Comparison of ENCODE assay signal across 1 cellular context in genomic region chr22:20536590-20537324, GRCh38.
TF ChIP-seq lines count a peak whose summit lies in the region.

No MANE protein-coding gene starts in this region.

TF ChIP-seq in K562, 482 proteins besides CTCF, POLR2A, EP300 and RAD21 (continued from another document):
- TF ChIP-seq E2F5 (CRISPR knock-in tag; IDR thresholded peaks at IDR 0.05) (peak; percentile 68; the same call in 1 of the 2 replicates), MAX (CRISPR knock-in tag; IDR thresholded peaks at IDR 0.05) (peak; percentile 16; the same call in 1 of the 2 replicates), ZC3H4 (CRISPR knock-in tag; IDR thresholded peaks at IDR 0.05; ENCODE audit: borderline replicate concordance) (peak; percentile 80), PCBP2 (IDR thresholded peaks at IDR 0.05; ENCODE audit: low read depth, low read length, poor library complexity, severe bottlenecking) (no peak), NR2F6 (CRISPR knock-in tag; IDR thresholded peaks at IDR 0.05) (no peak), KAT7 (CRISPR knock-in tag; IDR thresholded peaks at IDR 0.05; ENCODE audit: borderline replicate concordance) (no peak), TOE1 (IDR thresholded peaks at IDR 0.05; ENCODE audit: borderline replicate concordance) (no peak), TOE1 (CRISPR knock-in tag; IDR thresholded peaks at IDR 0.05; ENCODE audit: borderline replicate concordance, low read depth) (peak; percentile 49; the same call in 1 of the 2 replicates), POLR2G (IDR thresholded peaks at IDR 0.05; ENCODE audit: low read depth, low read length) (0 out of 2 replicates have a peak, but pooled peaks have one; percentile 23), XRCC3 (IDR thresholded peaks at IDR 0.05) (no peak), BACH1 (tag; IDR thresholded peaks at IDR 0.05) (no peak), TBL1XR1 (IDR thresholded peaks at IDR 0.05; ENCODE audit: low read length in 2 of 2) (no peak), NR4A1 (CRISPR knock-in tag; IDR thresholded peaks at IDR 0.05) (0 out of 2 replicates have a peak, but pooled peaks have one; percentile 24), NR4A1 (tag; IDR thresholded peaks at IDR 0.05) (no peak), ARID4B (CRISPR knock-in tag; IDR thresholded peaks at IDR 0.05) (peak; percentile 56; the same call in 1 of the 2 replicates), ZBTB5 (IDR thresholded peaks at IDR 0.05) (no peak), HEY1 (CRISPR knock-in tag; IDR thresholded peaks at IDR 0.05; ENCODE audit: borderline replicate concordance) (no peak), HDGF (IDR thresholded peaks at IDR 0.05) (0 out of 2 replicates have a peak, but pooled peaks have one; percentile 60), ZNF12 (CRISPR knock-in tag; IDR thresholded peaks at IDR 0.05) (peak; percentile 34; the same call in 1 of the 2 replicates), EZH2 (IDR thresholded peaks at IDR 0.05; ENCODE audit: borderline replicate concordance, low read depth, low read length) (no peak), TRIM24 (IDR thresholded peaks at IDR 0.05) (no peak), NFIC (IDR thresholded peaks at IDR 0.05) (peak; percentile 31; the same call in 1 of the 2 replicates), SUPT5H (IDR thresholded peaks at IDR 0.05) (0 out of 2 replicates have a peak, but pooled peaks have one; percentile 23), LARP7 (IDR thresholded peaks at IDR 0.05) (no peak), RCOR1 (IDR thresholded peaks at IDR 0.05; ENCODE audit: borderline replicate concordance in 1 of 2, low read depth in 2 of 2, low read length in 2 of 2) (peak in 1 of 2 experiments; percentile 4; a peak in 1 of 4 replicates), JUNB (CRISPR knock-in tag; conservative IDR thresholded peaks at IDR 0.05) (0 out of 2 replicates have a peak, but pooled peaks have one; percentile 42)
- TF ChIP-seq, protein P1, sequence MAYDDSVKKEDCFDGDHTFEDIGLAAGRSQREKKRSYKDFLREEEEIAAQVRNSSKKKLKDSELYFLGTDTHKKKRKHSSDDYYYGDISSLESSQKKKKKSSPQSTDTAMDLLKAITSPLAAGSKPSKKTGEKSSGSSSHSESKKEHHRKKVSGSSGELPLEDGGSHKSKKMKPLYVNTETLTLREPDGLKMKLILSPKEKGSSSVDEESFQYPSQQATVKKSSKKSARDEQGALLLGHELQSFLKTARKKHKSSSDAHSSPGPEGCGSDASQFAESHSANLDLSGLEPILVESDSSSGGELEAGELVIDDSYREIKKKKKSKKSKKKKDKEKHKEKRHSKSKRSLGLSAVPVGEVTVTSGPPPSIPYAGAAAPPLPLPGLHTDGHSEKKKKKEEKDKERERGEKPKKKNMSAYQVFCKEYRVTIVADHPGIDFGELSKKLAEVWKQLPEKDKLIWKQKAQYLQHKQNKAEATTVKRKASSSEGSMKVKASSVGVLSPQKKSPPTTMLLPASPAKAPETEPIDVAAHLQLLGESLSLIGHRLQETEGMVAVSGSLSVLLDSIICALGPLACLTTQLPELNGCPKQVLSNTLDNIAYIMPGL (CRISPR knock-in tag; IDR thresholded peaks at IDR 0.05), result 0 out of 2 replicates have a peak, but pooled peaks have one; percentile 16
- TF ChIP-seq, protein P2, sequence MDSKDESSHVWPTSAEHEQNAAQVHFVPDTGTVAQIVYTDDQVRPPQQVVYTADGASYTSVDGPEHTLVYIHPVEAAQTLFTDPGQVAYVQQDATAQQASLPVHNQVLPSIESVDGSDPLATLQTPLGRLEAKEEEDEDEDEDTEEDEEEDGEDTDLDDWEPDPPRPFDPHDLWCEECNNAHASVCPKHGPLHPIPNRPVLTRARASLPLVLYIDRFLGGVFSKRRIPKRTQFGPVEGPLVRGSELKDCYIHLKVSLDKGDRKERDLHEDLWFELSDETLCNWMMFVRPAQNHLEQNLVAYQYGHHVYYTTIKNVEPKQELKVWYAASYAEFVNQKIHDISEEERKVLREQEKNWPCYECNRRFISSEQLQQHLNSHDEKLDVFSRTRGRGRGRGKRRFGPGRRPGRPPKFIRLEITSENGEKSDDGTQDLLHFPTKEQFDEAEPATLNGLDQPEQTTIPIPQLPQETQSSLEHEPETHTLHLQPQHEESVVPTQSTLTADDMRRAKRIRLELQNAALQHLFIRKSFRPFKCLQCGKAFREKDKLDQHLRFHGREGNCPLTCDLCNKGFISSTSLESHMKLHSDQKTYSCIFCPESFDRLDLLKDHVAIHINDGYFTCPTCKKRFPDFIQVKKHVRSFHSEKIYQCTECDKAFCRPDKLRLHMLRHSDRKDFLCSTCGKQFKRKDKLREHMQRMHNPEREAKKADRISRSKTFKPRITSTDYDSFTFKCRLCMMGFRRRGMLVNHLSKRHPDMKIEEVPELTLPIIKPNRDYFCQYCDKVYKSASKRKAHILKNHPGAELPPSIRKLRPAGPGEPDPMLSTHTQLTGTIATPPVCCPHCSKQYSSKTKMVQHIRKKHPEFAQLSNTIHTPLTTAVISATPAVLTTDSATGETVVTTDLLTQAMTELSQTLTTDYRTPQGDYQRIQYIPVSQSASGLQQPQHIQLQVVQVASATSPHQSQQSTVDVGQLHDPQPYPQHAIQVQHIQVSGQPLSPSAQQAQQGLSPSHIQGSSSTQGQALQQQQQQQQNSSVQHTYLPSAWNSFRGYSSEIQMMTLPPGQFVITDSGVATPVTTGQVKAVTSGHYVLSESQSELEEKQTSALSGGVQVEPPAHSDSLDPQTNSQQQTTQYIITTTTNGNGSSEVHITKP (IDR thresholded peaks at IDR 0.05; ENCODE audit: partially characterized antibody), result peak; percentile 92
- TF ChIP-seq, protein P3, sequence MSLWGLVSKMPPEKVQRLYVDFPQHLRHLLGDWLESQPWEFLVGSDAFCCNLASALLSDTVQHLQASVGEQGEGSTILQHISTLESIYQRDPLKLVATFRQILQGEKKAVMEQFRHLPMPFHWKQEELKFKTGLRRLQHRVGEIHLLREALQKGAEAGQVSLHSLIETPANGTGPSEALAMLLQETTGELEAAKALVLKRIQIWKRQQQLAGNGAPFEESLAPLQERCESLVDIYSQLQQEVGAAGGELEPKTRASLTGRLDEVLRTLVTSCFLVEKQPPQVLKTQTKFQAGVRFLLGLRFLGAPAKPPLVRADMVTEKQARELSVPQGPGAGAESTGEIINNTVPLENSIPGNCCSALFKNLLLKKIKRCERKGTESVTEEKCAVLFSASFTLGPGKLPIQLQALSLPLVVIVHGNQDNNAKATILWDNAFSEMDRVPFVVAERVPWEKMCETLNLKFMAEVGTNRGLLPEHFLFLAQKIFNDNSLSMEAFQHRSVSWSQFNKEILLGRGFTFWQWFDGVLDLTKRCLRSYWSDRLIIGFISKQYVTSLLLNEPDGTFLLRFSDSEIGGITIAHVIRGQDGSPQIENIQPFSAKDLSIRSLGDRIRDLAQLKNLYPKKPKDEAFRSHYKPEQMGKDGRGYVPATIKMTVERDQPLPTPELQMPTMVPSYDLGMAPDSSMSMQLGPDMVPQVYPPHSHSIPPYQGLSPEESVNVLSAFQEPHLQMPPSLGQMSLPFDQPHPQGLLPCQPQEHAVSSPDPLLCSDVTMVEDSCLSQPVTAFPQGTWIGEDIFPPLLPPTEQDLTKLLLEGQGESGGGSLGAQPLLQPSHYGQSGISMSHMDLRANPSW (CRISPR knock-in tag; IDR thresholded peaks at IDR 0.05), result 0 out of 2 replicates have a peak, but pooled peaks have one; percentile 22
